19 cellular contexts compared by ENCODE assay signal in the genomic region with DNA sequence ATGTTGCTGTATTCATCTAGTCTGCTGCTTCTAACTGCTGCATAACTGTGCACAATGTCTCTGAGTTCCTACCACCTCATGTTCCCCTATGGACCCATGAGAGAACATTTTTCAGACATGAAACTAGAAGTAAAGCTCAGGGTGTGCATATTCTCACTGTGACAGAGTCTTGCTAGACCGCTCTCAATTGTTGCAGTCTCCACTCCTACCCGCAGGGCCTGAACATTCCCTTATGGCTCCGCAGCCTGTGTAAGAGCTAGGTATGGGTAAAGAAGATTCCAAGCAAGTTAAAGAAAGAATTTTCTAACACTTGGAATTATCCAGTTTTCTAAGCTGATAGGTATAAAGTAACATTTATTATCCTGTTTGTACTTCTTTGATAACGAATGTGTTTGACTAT. TPM values are rescaled to one million over a fixed set of nuclear protein-coding genes. Genes with fewer than 3 reads are reported as not detected.
DNase-seq lines count a peak whose midpoint lies in the region; ATAC-seq, FAIRE-seq and TF ChIP-seq lines count a peak whose summit lies in the region.
"Had no signal": no experiment of that assay in that cellular context is flagged by ENCODE, and none has a peak within 500 bp of the region (broad histone marks: within the 10 kb centered on the region; RNA-seq: fewer than 3 reads in every experiment).

No MANE protein-coding gene starts in this region.

- ATAC-seq in K562 (no peak), left ventricle myocardium superior (no peak)
- no peak for ATAC-seq in naive thymus-derived CD4-positive, alpha-beta T cell
- ATAC-seq: GM23338, HCT116 had no signal

- H3K4me1 ChIP-seq in Karpas-422 (ENCODE audit: low read length) = peaks cover 33% of the 10 kb centered on the region
- H3K4me1 ChIP-seq in K562 (replicated peaks in 1 of 2; ENCODE audit: control insufficient read depth in 2 of 2, insufficient read depth in 2 of 2, low read length in 2 of 2) = peaks cover 2 to 17% of the 10 kb centered on the region in 2 experiments; a peak in 4 of 5 replicates
- H3K4me1 ChIP-seq in naive thymus-derived CD4-positive, alpha-beta T cell (ENCODE audit: control insufficient read depth in 2 of 2, insufficient read depth in 2 of 2, low read length in 2 of 2) = peaks cover 11 to 37% of the 10 kb centered on the region in 2 donors
- H3K4me1 ChIP-seq in tibial nerve = peaks cover 0 to 6% (median 3%) of the 10 kb centered on the region in 4 donors

- FAIRE-seq in K562 (lab: Jason Lieb, UNC) = peak; percentile 32
- FAIRE-seq: GM12891, GM18507 had no signal

- no peak for TF ChIP-seq RAD21 in K562 (CRISPR knock-in tag; conservative IDR thresholded peaks at IDR 0.05 in 1 of 2, IDR thresholded peaks at IDR 0.05 in 1 of 2)

- CTCF ChIA-PET in activated naive CD4-positive, alpha-beta T cell treated with anti-CD3 and anti-CD28 coated beads for 36 hours (lab: Charles Lee) = interaction anchor here (0.6 to 1.3 kb wide), 3 partner anchors 27 to 867 kb away, joined by 3 to 5 read pairs (median 4); no protein-coding TSS in a partner anchor
- CTCF ChIA-PET in K562 (lab: Yijun Ruan, JAX; ENCODE audit: low intra/inter-chr PET ratio) = no interaction called here
- CTCF ChIA-PET in naive thymus-derived CD4-positive, alpha-beta T cell (lab: Charles Lee) = interaction anchor here (1.4 kb wide), 1 partner anchor 44 kb away, joined by 3 read pairs; no protein-coding TSS in a partner anchor

- H3K27me3 ChIP-seq in Karpas-422 (ENCODE audit: low read length) (no peaks in the 10 kb centered on the region), K562 (ENCODE audit: control insufficient read depth in 2 of 2, insufficient read depth in 2 of 2, low read length in 2 of 2) (no peaks in the 10 kb centered on the region), tibial nerve (peaks cover 0 to 5% of the 10 kb centered on the region in 2 donors)
- no peaks in the 10 kb centered on the region for H3K27me3 ChIP-seq in naive thymus-derived CD4-positive, alpha-beta T cell (ENCODE audit: control insufficient read depth in 2 of 2, insufficient read depth in 2 of 2, low read length in 2 of 2)

- WGBS in K562 (ENCODE audit: insufficient coverage, low coverage, missing lambda C conversion rate) = 77% methylated on average over 4 of the region's 4 CpGs
- WGBS in tibial nerve, 2 donors = 97 to 98% methylated on average over 4 of the region's 4 CpGs

- H3K79me2 ChIP-seq in Karpas-422 (ENCODE audit: low read length) (peaks cover 21% of the 10 kb centered on the region), K562 (ENCODE audit: control insufficient read depth, insufficient read depth, low read length) (no peaks in the 10 kb centered on the region)

- no peak for TF ChIP-seq EP300 in K562 (IDR thresholded peaks at IDR 0.05; ENCODE audit: low read length)
- no peak for TF ChIP-seq EP300 in tibial nerve (IDR thresholded peaks at IDR 0.05)

- no peaks in the 10 kb centered on the region for H3K27me3 Mint-ChIP-seq in activated naive CD4-positive, alpha-beta T cell treated with anti-CD3 and anti-CD28 coated beads, Interleukin-2, amount 50 U/mL, for 24 hours
- no peaks in the 10 kb centered on the region for H3K27me3 Mint-ChIP-seq in activated naive CD4-positive, alpha-beta T cell treated with anti-CD3 and anti-CD28 coated beads for 36 hours (ENCODE audit: low read depth)
- H3K27me3 Mint-ChIP-seq in naive thymus-derived CD4-positive, alpha-beta T cell = no peaks in the 10 kb centered on the region
- H3K27me3 Mint-ChIP-seq: CD4-positive, alpha-beta memory T cell had no signal

- in situ Hi-C loops in K562 (cut with MboI) = no loop called here

- no peak overlapping the region for H3K4me2 ChIP-seq in Karpas-422 (ENCODE audit: low read depth, low read length, poor library complexity, severe bottlenecking)
- H3K4me2 ChIP-seq in K562 (ENCODE audit: insufficient read depth, low read length) = no peak overlapping the region
- H3K4me2 ChIP-seq: GM23338 had no signal

- TF ChIP-seq POLR2A in K562 (conservative IDR thresholded peaks at IDR 0.05) (no peak), tibial nerve (IDR thresholded peaks at IDR 0.05) (no peak)

- POLR2A ChIA-PET in K562 (lab: Yijun Ruan, JAX) = no interaction called here
- POLR2A ChIA-PET in naive thymus-derived CD4-positive, alpha-beta T cell (lab: Charles Lee) = no interaction called here

- peaks cover 75% of the 10 kb centered on the region for H3K4me1 Mint-ChIP-seq in activated naive CD4-positive, alpha-beta T cell treated with anti-CD3 and anti-CD28 coated beads, Interleukin-2, amount 50 U/mL, for 24 hours
- H3K4me1 Mint-ChIP-seq in activated naive CD4-positive, alpha-beta T cell treated with anti-CD3 and anti-CD28 coated beads for 36 hours (ENCODE audit: low read depth) = peaks cover 56% of the 10 kb centered on the region
- H3K4me1 Mint-ChIP-seq in naive thymus-derived CD4-positive, alpha-beta T cell = peaks cover 33 to 87% (median 74%) of the 10 kb centered on the region in 7 donors

- no peaks in the 10 kb centered on the region for H4K20me1 ChIP-seq in Karpas-422 (ENCODE audit: insufficient read depth, low read depth, low read length)
- H4K20me1 ChIP-seq in K562 (replicated peaks; ENCODE audit: control insufficient read depth, insufficient read depth, low read length) = no peaks in the 10 kb centered on the region

- TF ChIP-seq CTCF in K562 (IDR thresholded peaks at IDR 0.05 in 2 of 3, conservative IDR thresholded peaks at IDR 0.05 in 1 of 3; ENCODE audit: insufficient read depth in 2 of 3, low read depth in 1 of 3, low read length in 3 of 3) = no peak
- TF ChIP-seq CTCF in tibial nerve (IDR thresholded peaks at IDR 0.05) = no peak

- no peak for DNase-seq in activated naive CD4-positive, alpha-beta T cell treated with anti-CD3 and anti-CD28 coated beads for 36 hours
- DNase-seq in Karpas-422 (peak; percentile 32), K562 (ENCODE audit: extremely low read depth in 1 of 4, low spot score in 3 of 4) (no peak), left ventricle myocardium superior (no peak), tibial nerve (ENCODE audit: low spot score in 2 of 2) (no peak)
- DNase-seq in naive thymus-derived CD4-positive, alpha-beta T cell = no peak
- DNase-seq: C1 segment of cervical spinal cord; Calu3; CD4-positive, alpha-beta memory T cell; COR-L47; DMS79 treated with DMSO at 0.1 percent for 48 hours; GF-D8; H9 had no signal

- H3K4me3 ChIP-seq in Karpas-422 (ENCODE audit: low read length) (no peak overlapping the region), K562 (no peak overlapping the region), tibial nerve (no peak overlapping the region)
- no peak overlapping the region for H3K4me3 ChIP-seq in naive thymus-derived CD4-positive, alpha-beta T cell (ENCODE audit: low read length)
- H3K4me3 ChIP-seq: GM23338 had no signal

- intact Hi-C loops in activated naive CD4-positive, alpha-beta T cell treated with anti-CD3 and anti-CD28 coated beads for 36 hours (cut with micrococcal nuclease) = loop anchor here (10.0 kb wide), 1 partner anchor 856 kb away; no protein-coding TSS in a partner anchor
- intact Hi-C loops in K562 (cut with micrococcal nuclease) (no loop called here), left ventricle myocardium superior (cut with micrococcal nuclease) (no loop called here)
- intact Hi-C loops in naive thymus-derived CD4-positive, alpha-beta T cell (cut with micrococcal nuclease) = loop anchor here in 1 of 2 donors (10.0 kb wide), 1 partner anchor 1416 kb away; the partner anchor contains the start of gene ATP10D

- H3K36me3 ChIP-seq in Karpas-422 (ENCODE audit: insufficient read depth, low read length) = peaks cover 20% of the 10 kb centered on the region; the same call in 1 of the 2 replicates
- no peaks in the 10 kb centered on the region for H3K36me3 ChIP-seq in K562 (ENCODE audit: control insufficient read depth, insufficient read depth, low read length)
- peaks cover 19 to 66% (median 23%) of the 10 kb centered on the region in 3 experiments for H3K36me3 ChIP-seq in naive thymus-derived CD4-positive, alpha-beta T cell (ENCODE audit: control insufficient read depth in 2 of 3, insufficient read depth in 3 of 3, low read length in 3 of 3)
- no peaks in the 10 kb centered on the region for H3K36me3 ChIP-seq in tibial nerve

- H3K9me2 ChIP-seq in Karpas-422 (replicated peaks; ENCODE audit: insufficient read depth, low read length) = no peaks in the 10 kb centered on the region

- H3K36me3 Mint-ChIP-seq in activated naive CD4-positive, alpha-beta T cell treated with anti-CD3 and anti-CD28 coated beads, Interleukin-2, amount 50 U/mL, for 24 hours = peaks cover 31% of the 10 kb centered on the region
- H3K36me3 Mint-ChIP-seq in activated naive CD4-positive, alpha-beta T cell treated with anti-CD3 and anti-CD28 coated beads for 36 hours (ENCODE audit: low read depth) = peaks cover 42% of the 10 kb centered on the region
- H3K36me3 Mint-ChIP-seq in naive thymus-derived CD4-positive, alpha-beta T cell = peaks cover 22 to 65% (median 59%) of the 10 kb centered on the region in 5 donors

- no peak overlapping the region for H3K4me3 Mint-ChIP-seq in activated naive CD4-positive, alpha-beta T cell treated with anti-CD3 and anti-CD28 coated beads, Interleukin-2, amount 50 U/mL, for 24 hours
- H3K4me3 Mint-ChIP-seq in activated naive CD4-positive, alpha-beta T cell treated with anti-CD3 and anti-CD28 coated beads for 36 hours = no peak overlapping the region
- H3K4me3 Mint-ChIP-seq in naive thymus-derived CD4-positive, alpha-beta T cell = peak overlapping the region in 4 of 10 donors; percentile 0 to 4 (median 1)
- H3K4me3 Mint-ChIP-seq: CD4-positive, alpha-beta memory T cell; GM23338; H9 had no signal

- no TSS peak for BruUV-seq in K562 (replicated peaks; lab: Mats Ljungman, UMichigan)

- H3K9me3 Mint-ChIP-seq in activated naive CD4-positive, alpha-beta T cell treated with anti-CD3 and anti-CD28 coated beads, Interleukin-2, amount 50 U/mL, for 24 hours = no peaks in the 10 kb centered on the region
- H3K9me3 Mint-ChIP-seq in activated naive CD4-positive, alpha-beta T cell treated with anti-CD3 and anti-CD28 coated beads for 36 hours = no peaks in the 10 kb centered on the region
- no peaks in the 10 kb centered on the region for H3K9me3 Mint-ChIP-seq in naive thymus-derived CD4-positive, alpha-beta T cell
- H3K9me3 Mint-ChIP-seq: CD4-positive, alpha-beta memory T cell; GM23338; H9 had no signal

- no peak overlapping the region for H3K9ac ChIP-seq in Karpas-422 (ENCODE audit: low read length)
- H3K9ac ChIP-seq in K562 (ENCODE audit: insufficient read depth in 1 of 2, low read depth in 2 of 2, low read length in 2 of 2) = no peak overlapping the region

- H3K27ac Mint-ChIP-seq in activated naive CD4-positive, alpha-beta T cell treated with anti-CD3 and anti-CD28 coated beads, Interleukin-2, amount 50 U/mL, for 24 hours = peak overlapping the region; percentile 4
- no peak overlapping the region for H3K27ac Mint-ChIP-seq in activated naive CD4-positive, alpha-beta T cell treated with anti-CD3 and anti-CD28 coated beads for 36 hours
- H3K27ac Mint-ChIP-seq in naive thymus-derived CD4-positive, alpha-beta T cell = peak overlapping the region in 6 of 9 donors; percentile 2 to 56 (median 28)
- H3K27ac Mint-ChIP-seq: GM23338, H9 had no signal

- H3K9me1 ChIP-seq in K562 (ENCODE audit: control insufficient read depth, insufficient read depth, low read length) = no peaks in the 10 kb centered on the region

- H3K9me3 ChIP-seq in Karpas-422 (ENCODE audit: low read length) (no peaks in the 10 kb centered on the region), K562 (replicated peaks; ENCODE audit: control insufficient read depth, insufficient read depth, low read depth, low read length) (no peaks in the 10 kb centered on the region), tibial nerve (no peaks in the 10 kb centered on the region)
- no peaks in the 10 kb centered on the region for H3K9me3 ChIP-seq in naive thymus-derived CD4-positive, alpha-beta T cell (ENCODE audit: control insufficient read depth in 2 of 3, low read length in 3 of 3)

- H3K27ac ChIP-seq in Karpas-422 (ENCODE audit: low read length) (no peak overlapping the region), K562 (ENCODE audit: extremely low read depth, low read depth, low read length) (no peak overlapping the region), tibial nerve (no peak overlapping the region)
- no peak overlapping the region for H3K27ac ChIP-seq in naive thymus-derived CD4-positive, alpha-beta T cell (ENCODE audit: low read depth, low read length)

- H2AFZ ChIP-seq in Karpas-422 (ENCODE audit: low read length) (no peak overlapping the region), K562 (ENCODE audit: low read depth, low read length) (no peak overlapping the region)
- H2AFZ ChIP-seq: GM23338 had no signal

RNA-seq across cellular contexts. Expression of gene OCIAD2, which starts 5.4 kb away (rescaled TPM):
- 10 to 100 TPM; 59.7 to 76.9 TPM for total RNA-seq in activated naive CD4-positive, alpha-beta T cell treated with anti-CD3 and anti-CD28 coated beads for 36 hours
- total RNA-seq in Karpas-422 (2014; rRNA removed; shearing (Covaris generic); ENCODE audit: low replicate concordance) = 68.1 and 149 TPM in 2 replicates
- not detected in 2 replicates for total RNA-seq in K562 (2011; cell fraction: chromatin; rRNA removed; ENCODE audit: low replicate concordance)
- not detected in 2 replicates for total RNA-seq in K562 (2011; cell fraction: nucleolus; rRNA removed)
- not detected in 2 replicates for total RNA-seq in K562 (2011; cell fraction: nucleoplasm; rRNA removed)
- not detected in 2 replicates for total RNA-seq in K562 (2014; rRNA removed)
- not detected in 2 replicates for total RNA-seq in K562 (2014; rRNA removed; fragmentation: Illumina TruSeq; extraction: Trizol)
- total RNA-seq in K562 (2015; rRNA removed; fragmentation: Illumina TruSeq; extraction: Trizol) = not detected in 2 replicates
- 0.31 and 0.98 TPM in 2 replicates for total RNA-seq in K562 (2021)
- not detected in 2 replicates for polyA plus RNA-seq in K562 (2011; rRNA removed)
- not detected in 2 replicates for polyA plus RNA-seq in K562 (2011; cell fraction: cytosol; rRNA removed)
- not detected in 2 replicates for polyA plus RNA-seq in K562 (2011; cell fraction: nucleus; rRNA removed)
- not detected in 2 replicates for polyA plus RNA-seq in K562 (2012)
- not detected in 2 replicates for polyA plus RNA-seq in K562 (2014; fragmentation: Illumina TruSeq; extraction: Trizol)
- polyA plus RNA-seq in K562 (2014; fragmentation: Nextera tagmentation; extraction: Ambion mirVana) = not detected
- 0.11 TPM in 1 of 2 replicates, not detected in the other for polyA plus RNA-seq in K562 (2014; rRNA removed)
- not detected in 2 replicates for polyA minus RNA-seq in K562 (2011; rRNA and poly(A)+ RNA removed)
- not detected in 2 replicates for polyA minus RNA-seq in K562 (2011; cell fraction: cytosol; rRNA and poly(A)+ RNA removed)
- 0.33 TPM in 1 of 2 replicates, not detected in the other for polyA minus RNA-seq in K562 (2011; cell fraction: nucleus; rRNA and poly(A)+ RNA removed)
- 100 to 1,000 TPM in 2 of 5 experiments, 10 to 100 TPM in 3; 42.0 to 142 (median 97.5) TPM for total RNA-seq in naive thymus-derived CD4-positive, alpha-beta T cell
- 100 to 1,000 TPM; 299 to 398 TPM for polyA plus RNA-seq in naive thymus-derived CD4-positive, alpha-beta T cell
- 18.3 TPM for total RNA-seq in left ventricle myocardium superior
- total RNA-seq in tibial nerve = 1 to 10 TPM in 3 of 4 donors, under 1 TPM in 1; 0.84 to 5.1 (median 2.9) TPM
- total RNA-seq: G401 had no signal
